ENCODE assay signal across 1 cellular context in the genomic region with DNA sequence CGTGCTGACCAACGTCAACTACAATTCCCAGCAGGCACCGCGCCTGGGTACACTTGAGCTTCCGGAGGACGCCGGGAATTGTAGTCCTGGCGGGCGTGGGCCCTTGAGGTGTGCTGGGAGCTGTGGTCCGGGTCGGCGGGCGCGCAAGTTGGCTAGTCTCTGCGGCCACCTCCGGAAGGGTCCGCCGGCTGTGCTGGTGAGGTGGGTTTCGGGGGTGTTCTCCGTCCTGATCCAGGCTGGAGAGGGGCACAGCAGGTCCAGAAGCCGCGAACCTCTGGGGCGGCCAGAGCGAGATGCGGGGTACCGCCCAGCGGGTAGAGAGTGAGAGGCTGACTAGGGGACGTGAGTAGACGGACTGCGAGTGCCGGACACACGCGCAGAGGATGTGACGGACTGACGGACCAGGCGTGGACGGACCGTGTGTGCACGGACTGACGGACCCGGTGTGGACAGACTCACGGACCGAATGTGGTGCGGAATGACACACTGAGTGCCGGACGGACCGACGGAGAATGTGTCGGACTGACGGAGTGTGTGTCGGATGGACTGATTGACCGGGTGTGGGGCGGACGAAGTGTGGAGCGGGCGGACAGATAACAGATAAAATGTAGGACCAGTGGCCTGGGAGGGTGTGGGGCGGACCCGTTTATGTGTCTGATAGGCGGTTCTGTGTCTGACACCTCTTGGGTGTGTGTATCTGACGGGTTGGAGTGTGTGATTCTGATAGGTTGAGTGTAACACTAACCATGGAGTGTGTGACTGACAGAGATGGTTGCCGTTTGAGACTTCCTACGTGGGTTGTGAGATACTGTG.
TF ChIP-seq lines count a peak whose summit lies in the region.

ZSCAN22 (plus strand) TSS at position 81 of the 813 bp plus-strand sequence. CDS start 7,809 bp downstream, outside the sequence.

TF ChIP-seq in K562, 482 proteins besides CTCF, POLR2A, EP300 and RAD21 (continued from another document and continues in another):
- peak in 2 of 3 experiments; percentile 13 to 56 for TF ChIP-seq YY1 (IDR thresholded peaks at IDR 0.05; ENCODE audit: borderline replicate concordance in 1 of 3, control insufficient read depth in 1 of 3, extremely low read depth in 1 of 3, insufficient read depth in 3 of 3, insufficient read length in 1 of 3, insufficient replicate concordance in 2 of 3, low read depth in 1 of 3, low read length in 2 of 3)
- TF ChIP-seq MAZ (CRISPR knock-in tag; conservative IDR thresholded peaks at IDR 0.05 in 1 of 2, IDR thresholded peaks at IDR 0.05 in 1 of 2), result peak; percentile 76 to 80; a peak in 2 of 4 replicates
- peak; percentile 74 for TF ChIP-seq HNRNPLL (IDR thresholded peaks at IDR 0.05; ENCODE audit: low read depth, low read length, poor library complexity, severe bottlenecking)
- peak; percentile 45; the same call in 1 of the 2 replicates for TF ChIP-seq PHF21A (IDR thresholded peaks at IDR 0.05; ENCODE audit: borderline replicate concordance, low read depth)
- peak; percentile 26; the same call in 1 of the 2 replicates for TF ChIP-seq FOXK1 (CRISPR knock-in tag; IDR thresholded peaks at IDR 0.05; ENCODE audit: borderline replicate concordance)
- TF ChIP-seq CBFB (CRISPR knock-in tag; IDR thresholded peaks at IDR 0.05), result 0 out of 2 replicates have a peak, but pooled peaks have one; percentile 77
- no peak for TF ChIP-seq TFAM (CRISPR knock-in tag; conservative IDR thresholded peaks at IDR 0.05)
- no peak for TF ChIP-seq KAT8 (IDR thresholded peaks at IDR 0.05; ENCODE audit: low read depth)
- no peak for TF ChIP-seq ARHGAP35 (IDR thresholded peaks at IDR 0.05; ENCODE audit: partially characterized antibody)
- TF ChIP-seq, protein P1, sequence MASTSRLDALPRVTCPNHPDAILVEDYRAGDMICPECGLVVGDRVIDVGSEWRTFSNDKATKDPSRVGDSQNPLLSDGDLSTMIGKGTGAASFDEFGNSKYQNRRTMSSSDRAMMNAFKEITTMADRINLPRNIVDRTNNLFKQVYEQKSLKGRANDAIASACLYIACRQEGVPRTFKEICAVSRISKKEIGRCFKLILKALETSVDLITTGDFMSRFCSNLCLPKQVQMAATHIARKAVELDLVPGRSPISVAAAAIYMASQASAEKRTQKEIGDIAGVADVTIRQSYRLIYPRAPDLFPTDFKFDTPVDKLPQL (IDR thresholded peaks at IDR 0.05; ENCODE audit: extremely low read depth, insufficient read length), result no peak
- TF ChIP-seq CREB5 (CRISPR knock-in tag; IDR thresholded peaks at IDR 0.05), result no peak
- no peak for TF ChIP-seq STAT5B (CRISPR knock-in tag; IDR thresholded peaks at IDR 0.05)
- peak; percentile 36; the same call in 1 of the 2 replicates for TF ChIP-seq JUN (IDR thresholded peaks at IDR 0.05; ENCODE audit: borderline replicate concordance, low read depth, low read length)
- peak; percentile 83; the same call in 1 of the 2 replicates for TF ChIP-seq JUN (CRISPR knock-in tag; IDR thresholded peaks at IDR 0.05; ENCODE audit: borderline replicate concordance)
- no peak for TF ChIP-seq TCF15 (CRISPR knock-in tag; IDR thresholded peaks at IDR 0.05)
- TF ChIP-seq ZNF3 (CRISPR knock-in tag; IDR thresholded peaks at IDR 0.05), result no peak
- no peak for TF ChIP-seq ZNF232 (CRISPR knock-in tag; IDR thresholded peaks at IDR 0.05)
- TF ChIP-seq ZBTB26 (CRISPR knock-in tag; IDR thresholded peaks at IDR 0.05), result no peak
- no peak for TF ChIP-seq BRD9 (IDR thresholded peaks at IDR 0.05; ENCODE audit: low read depth, partially characterized antibody)
- peak; percentile 23; the same call in 1 of the 2 replicates for TF ChIP-seq MTA2 (IDR thresholded peaks at IDR 0.05; ENCODE audit: low read depth)
- peak; percentile 31; the same call in 1 of the 2 replicates for TF ChIP-seq TCF3 (CRISPR knock-in tag; IDR thresholded peaks at IDR 0.05)
- no peak for TF ChIP-seq POLR3G (IDR thresholded peaks at IDR 0.05; ENCODE audit: extremely low read depth, insufficient read length, insufficient replicate concordance)
- no peak for TF ChIP-seq PTTG1 (tag; IDR thresholded peaks at IDR 0.05; ENCODE audit: low read depth)
- no peak for TF ChIP-seq RBM17 (IDR thresholded peaks at IDR 0.05; ENCODE audit: borderline replicate concordance, low read depth, low read length)
- TF ChIP-seq KAT7 (CRISPR knock-in tag; IDR thresholded peaks at IDR 0.05; ENCODE audit: borderline replicate concordance), result peak; percentile 72; the same call in 1 of the 2 replicates
- TF ChIP-seq TCFL5 (CRISPR knock-in tag; conservative IDR thresholded peaks at IDR 0.05), result no peak
- TF ChIP-seq DDX20 (tag; IDR thresholded peaks at IDR 0.05; ENCODE audit: low read depth), result no peak
- no peak for TF ChIP-seq ZNF384 (IDR thresholded peaks at IDR 0.05; ENCODE audit: low read depth, low read length)
- no peak for TF ChIP-seq ZNF444 (CRISPR knock-in tag; IDR thresholded peaks at IDR 0.05)
- TF ChIP-seq THRAP3 (IDR thresholded peaks at IDR 0.05; ENCODE audit: borderline replicate concordance), result 0 out of 2 replicates have a peak, but pooled peaks have one; percentile 11
- TF ChIP-seq TBP (optimal IDR thresholded peaks at IDR 0.05; ENCODE audit: low read depth, low read length), result peak; percentile 86
- TF ChIP-seq, protein P2, sequence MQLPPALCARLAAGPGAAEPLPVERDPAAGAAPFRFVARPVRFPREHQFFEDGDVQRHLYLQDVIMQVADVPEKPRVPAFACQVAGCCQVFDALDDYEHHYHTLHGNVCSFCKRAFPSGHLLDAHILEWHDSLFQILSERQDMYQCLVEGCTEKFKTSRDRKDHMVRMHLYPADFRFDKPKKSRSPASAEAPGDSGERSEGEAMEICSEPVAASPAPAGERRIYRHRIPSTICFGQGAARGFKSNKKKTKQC (CRISPR knock-in tag; IDR thresholded peaks at IDR 0.05), result peak; percentile 60
- TF ChIP-seq SIX5 (IDR thresholded peaks at IDR 0.05; ENCODE audit: borderline replicate concordance in 1 of 2, insufficient read depth in 1 of 2, low read depth in 1 of 2, low read length in 2 of 2), result peak; percentile 96 to 99
- no peak for TF ChIP-seq ILK (tag; IDR thresholded peaks at IDR 0.05; ENCODE audit: borderline replicate concordance, low read depth)
- TF ChIP-seq HDAC8 (tag; IDR thresholded peaks at IDR 0.05), result peak; percentile 84; the same call in 1 of the 2 replicates
- TF ChIP-seq FOXP4 (CRISPR knock-in tag; IDR thresholded peaks at IDR 0.05; ENCODE audit: borderline replicate concordance), result peak; percentile 30; the same call in 1 of the 2 replicates
- TF ChIP-seq TEAD4 (IDR thresholded peaks at IDR 0.05; ENCODE audit: low read length), result 0 out of 2 replicates have a peak, but pooled peaks have one; percentile 12
- TF ChIP-seq TEAD4 (CRISPR knock-in tag; IDR thresholded peaks at IDR 0.05; ENCODE audit: borderline replicate concordance), result no peak
- peak in 1 of 2 experiments; percentile 99; a peak in 3 of 4 replicates for TF ChIP-seq TRIM24 (IDR thresholded peaks at IDR 0.05)
- no peak for TF ChIP-seq ZNF124 (CRISPR knock-in tag; IDR thresholded peaks at IDR 0.05)
- no peak for TF ChIP-seq SOX6 (IDR thresholded peaks at IDR 0.05)
- peak in 1 of 2 experiments; percentile 4; a peak in 2 of 4 replicates for TF ChIP-seq ARNT (IDR thresholded peaks at IDR 0.05)
- TF ChIP-seq KHSRP (IDR thresholded peaks at IDR 0.05), result no peak
- TF ChIP-seq ZNF431 (CRISPR knock-in tag; IDR thresholded peaks at IDR 0.05), result peak; percentile 50; the same call in 1 of the 2 replicates
- no peak for TF ChIP-seq ARID2 (IDR thresholded peaks at IDR 0.05)
- no peak for TF ChIP-seq SRSF1 (IDR thresholded peaks at IDR 0.05; ENCODE audit: low read depth, low read length)
- no peak for TF ChIP-seq CBX8 (IDR thresholded peaks at IDR 0.05; ENCODE audit: borderline replicate concordance, extremely low read depth, low read depth, low read length, poor library complexity, severe bottlenecking)
- no peak for TF ChIP-seq ZNF212 (CRISPR knock-in tag; IDR thresholded peaks at IDR 0.05)
- TF ChIP-seq AFF4 (CRISPR knock-in tag; IDR thresholded peaks at IDR 0.05), result peak; percentile 58; the same call in 1 of the 2 replicates
- TF ChIP-seq MCM3 (IDR thresholded peaks at IDR 0.05), result no peak
- no peak for TF ChIP-seq TCF7L2 (IDR thresholded peaks at IDR 0.05; ENCODE audit: low read depth, low read length)
- peak; percentile 83; the same call in 1 of the 2 replicates for TF ChIP-seq TOE1 (IDR thresholded peaks at IDR 0.05; ENCODE audit: borderline replicate concordance)
- TF ChIP-seq TOE1 (CRISPR knock-in tag; IDR thresholded peaks at IDR 0.05; ENCODE audit: borderline replicate concordance, low read depth), result peak; percentile 98
- TF ChIP-seq, protein P3, sequence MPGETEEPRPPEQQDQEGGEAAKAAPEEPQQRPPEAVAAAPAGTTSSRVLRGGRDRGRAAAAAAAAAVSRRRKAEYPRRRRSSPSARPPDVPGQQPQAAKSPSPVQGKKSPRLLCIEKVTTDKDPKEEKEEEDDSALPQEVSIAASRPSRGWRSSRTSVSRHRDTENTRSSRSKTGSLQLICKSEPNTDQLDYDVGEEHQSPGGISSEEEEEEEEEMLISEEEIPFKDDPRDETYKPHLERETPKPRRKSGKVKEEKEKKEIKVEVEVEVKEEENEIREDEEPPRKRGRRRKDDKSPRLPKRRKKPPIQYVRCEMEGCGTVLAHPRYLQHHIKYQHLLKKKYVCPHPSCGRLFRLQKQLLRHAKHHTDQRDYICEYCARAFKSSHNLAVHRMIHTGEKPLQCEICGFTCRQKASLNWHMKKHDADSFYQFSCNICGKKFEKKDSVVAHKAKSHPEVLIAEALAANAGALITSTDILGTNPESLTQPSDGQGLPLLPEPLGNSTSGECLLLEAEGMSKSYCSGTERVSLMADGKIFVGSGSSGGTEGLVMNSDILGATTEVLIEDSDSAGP (CRISPR knock-in tag; IDR thresholded peaks at IDR 0.05), result 0 out of 2 replicates have a peak, but pooled peaks have one; percentile 81
- TF ChIP-seq ZNF316 (IDR thresholded peaks at IDR 0.05), result no peak
- peak; percentile 98 for TF ChIP-seq POLR2G (IDR thresholded peaks at IDR 0.05; ENCODE audit: low read depth, low read length)
- no peak for TF ChIP-seq TBL1XR1 (IDR thresholded peaks at IDR 0.05; ENCODE audit: low read length in 2 of 2)
